10 cellular contexts compared by ENCODE assay signal in the genomic region with DNA sequence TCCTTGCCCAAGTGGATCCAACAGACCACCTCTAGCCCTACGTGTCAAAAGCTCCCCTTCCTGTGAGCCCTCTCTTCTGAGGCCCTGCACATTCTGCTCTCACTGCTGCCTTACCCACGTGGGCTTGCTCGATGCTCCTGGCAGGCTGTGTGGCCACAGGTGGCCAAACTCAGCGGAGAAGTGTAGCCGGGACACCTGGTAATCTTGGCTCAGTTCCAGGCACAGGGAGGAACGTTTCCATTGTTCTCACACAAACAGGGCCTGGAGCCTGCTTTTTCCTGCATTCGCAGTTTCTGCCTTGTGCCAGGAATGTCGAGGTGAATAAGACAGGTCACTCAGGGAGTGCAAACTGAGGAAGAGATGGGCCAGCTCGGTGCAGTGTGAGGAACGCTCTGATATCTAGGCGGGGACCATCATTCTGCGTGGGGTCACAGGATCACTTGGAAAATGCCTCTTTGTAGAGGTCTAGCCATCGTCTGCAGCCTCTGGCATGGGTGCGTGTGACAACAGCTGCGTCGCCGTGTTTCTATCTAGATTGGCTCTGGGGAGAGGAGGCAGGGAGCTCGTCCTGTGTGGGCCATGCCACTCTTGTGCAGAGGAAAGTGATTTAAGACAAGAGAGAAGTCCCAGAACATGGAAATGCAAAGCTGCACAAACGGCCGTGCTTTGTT.
A peak's percentile ranks its signal among the peaks of the same experiment; 100 is the strongest.
DNase-seq lines count a peak whose midpoint lies in the region; ATAC-seq and TF ChIP-seq lines count a peak whose summit lies in the region.
"Had no signal": no experiment of that assay in that cellular context is flagged by ENCODE, and none has a peak within 500 bp of the region (broad histone marks: within the 10 kb centered on the region; RNA-seq: fewer than 3 reads in every experiment).

No MANE protein-coding gene starts in this region.

- no peaks in the 10 kb centered on the region for H3K79me1 ChIP-seq in mesendoderm (ENCODE audit: low read length)

- H3K4me1 ChIP-seq in NT2/D1 (ENCODE audit: insufficient read depth, insufficient read length) (peaks cover 12% of the 10 kb centered on the region), left lung (peaks cover 0 to 9% of the 10 kb centered on the region in 2 donors), mesendoderm (ENCODE audit: control insufficient read depth, low read depth, low read length) (peaks cover 2% of the 10 kb centered on the region)

- H2AK5ac ChIP-seq in mesendoderm (ENCODE audit: low read length) = no peak overlapping the region

- no peak overlapping the region for H3K4me2 ChIP-seq in mesendoderm (ENCODE audit: low read length)

- H3K36me3 ChIP-seq in NT2/D1 (ENCODE audit: insufficient read depth, insufficient read length, low read length) = peaks cover 4% of the 10 kb centered on the region
- peaks cover 0 to 63% of the 10 kb centered on the region in 2 donors for H3K36me3 ChIP-seq in left lung
- H3K36me3 ChIP-seq in mesendoderm (ENCODE audit: control insufficient read depth, insufficient read depth, low read length) = no peaks in the 10 kb centered on the region

- no peak overlapping the region for H2BK15ac ChIP-seq in mesendoderm (replicated peaks; ENCODE audit: low read depth)

- ATAC-seq in left lung (no peak), GM21515 (IDR thresholded peaks at IDR 0.05; ENCODE audit: unreplicated experiment) (no peak)
- ATAC-seq: naive thymus-derived CD4-positive, alpha-beta T cell had no signal

- no peak overlapping the region for H3K18ac ChIP-seq in mesendoderm (ENCODE audit: low read length)

- H3K9me3 ChIP-seq in NT2/D1 (ENCODE audit: insufficient read depth, low read length) (no peaks in the 10 kb centered on the region), left lung (no peaks in the 10 kb centered on the region)

- TF ChIP-seq CTCF in C4-2B (conservative IDR thresholded peaks at IDR 0.05) = no peak
- no peak for TF ChIP-seq CTCF in left lung (IDR thresholded peaks at IDR 0.05)

- H2BK5ac ChIP-seq in mesendoderm (ENCODE audit: low read length) = no peak overlapping the region

- peak overlapping the region; percentile 42 for H3K9ac ChIP-seq in NT2/D1 (ENCODE audit: insufficient read length, low read depth)
- H3K9ac ChIP-seq in mesendoderm (ENCODE audit: low read length) = no peak overlapping the region

- no peaks in the 10 kb centered on the region for H3K79me2 ChIP-seq in mesendoderm (ENCODE audit: control insufficient read depth, insufficient read depth, low read length)

- DNase-seq in NCI-H146 (lab: John Stamatoyannopoulos, UW) (peak; percentile 97), NT2/D1 (ENCODE audit: low read depth, low spot score) (no peak), left lung (no peak), mesendoderm (no peak), pons (ENCODE audit: low spot score) (no peak), NOMO-1 treated with dmso at 0.1 percent for 144 hours (lab: John Stamatoyannopoulos, UW; ENCODE audit: unreplicated experiment) (no peak)
- DNase-seq: activated T-cell treated with anti-CD3 and anti-CD28 coated beads for 4 hours; naive thymus-derived CD4-positive, alpha-beta T cell had no signal

- no peak overlapping the region for H4K5ac ChIP-seq in mesendoderm (ENCODE audit: low read length)

- no peak overlapping the region for H2BK120ac ChIP-seq in mesendoderm (ENCODE audit: low read depth, low read length)

- H3K27ac ChIP-seq in C4-2B (peak overlapping the region; percentile 99), left lung (peak overlapping the region; percentile 14 to 33), mesendoderm (ENCODE audit: low read depth, low read length) (no peak overlapping the region)

- H3K4me3 ChIP-seq in NT2/D1 (ENCODE audit: insufficient read length, low read depth) (no peak overlapping the region), left lung (no peak overlapping the region), mesendoderm (ENCODE audit: low read length) (no peak overlapping the region)

- intact Hi-C loops in left lung (cut with DNase I) = loop anchor here in 1 of 2 donors (5.0 kb wide), 1 partner anchor 177 kb away; no protein-coding TSS in a partner anchor

- H3K23ac ChIP-seq in mesendoderm (ENCODE audit: low read length) = no peak overlapping the region

- H3K56ac ChIP-seq in mesendoderm (ENCODE audit: low read length) = no peak overlapping the region

- H3K27me3 ChIP-seq in NT2/D1 (ENCODE audit: insufficient read depth, insufficient read length) (no peaks in the 10 kb centered on the region), left lung (no peaks in the 10 kb centered on the region), mesendoderm (ENCODE audit: insufficient read depth, low read length, poor library complexity) (no peaks in the 10 kb centered on the region)

- H4K8ac ChIP-seq in mesendoderm (ENCODE audit: low read depth, low read length) = no peak overlapping the region

- WGBS in mesendoderm (ENCODE audit: extremely low coverage, insufficient coverage, low lambda C conversion rate) = no CpG with 5 or more reads among the region's 20 CpGs

- no peak overlapping the region for H3K4ac ChIP-seq in mesendoderm (ENCODE audit: low read depth, low read length)
